8 cellular contexts compared by ENCODE assay signal in the genomic region with DNA sequence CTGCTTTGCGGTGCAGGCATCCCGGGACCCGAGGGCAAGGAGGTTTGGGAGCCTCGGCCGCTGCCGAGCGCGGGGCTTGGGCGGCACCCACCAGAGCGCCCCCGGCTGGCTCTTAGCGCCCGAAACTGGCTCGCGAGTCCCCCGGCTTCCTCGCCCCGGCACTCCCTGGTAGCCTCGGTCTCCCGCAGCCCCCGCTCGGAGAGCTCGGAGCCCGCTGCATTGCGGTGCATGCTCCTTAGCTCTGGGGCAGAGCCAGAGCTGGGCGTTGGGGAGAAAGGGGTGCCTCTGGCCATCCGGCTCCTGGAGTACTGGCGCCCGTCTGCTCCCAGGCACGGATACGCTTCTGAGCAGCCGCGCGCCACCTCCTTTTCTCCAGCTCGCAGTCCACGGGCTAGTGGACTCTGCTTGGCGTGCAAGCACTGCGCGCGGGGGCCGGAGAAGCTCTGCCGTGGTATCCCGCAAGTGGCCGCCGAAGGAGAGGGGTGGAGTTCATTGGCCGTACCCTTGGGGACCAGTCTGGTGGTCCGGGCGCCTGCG. TPM values are rescaled to one million over a fixed set of nuclear protein-coding genes. Genes with fewer than 3 reads are reported as not detected.
DNase-seq lines count a peak whose midpoint lies in the region; ATAC-seq and TF ChIP-seq lines count a peak whose summit lies in the region.

No MANE protein-coding gene starts in this region.

- H3K9me3 ChIP-seq in H9 (ENCODE audit: control insufficient read depth, low read depth, low read length) = no peaks in the 10 kb centered on the region
- no peaks in the 10 kb centered on the region for H3K9me3 ChIP-seq in SJCRH30 (replicated peaks)
- no peaks in the 10 kb centered on the region for H3K9me3 ChIP-seq in gastroesophageal sphincter
- no peaks in the 10 kb centered on the region for H3K9me3 ChIP-seq in body of pancreas

- TF ChIP-seq EP300 in gastroesophageal sphincter (IDR thresholded peaks at IDR 0.05) = no peak

- intact Hi-C loops in posterior cingulate gyrus (cut with DNase I) (loop anchor here (1.0 to 10.0 kb wide), 4 partner anchors 196 to 1101 kb away; no protein-coding TSS in a partner anchor), body of pancreas (cut with DNase I) (loop anchor here (10.0 kb wide), 1 partner anchor 1099 kb away; no protein-coding TSS in a partner anchor)

- no peaks in the 10 kb centered on the region for H3K79me2 ChIP-seq in H9 (ENCODE audit: insufficient read depth, low read length)

- no peaks in the 10 kb centered on the region for H3K79me1 ChIP-seq in H9 (ENCODE audit: insufficient read depth, low read depth, low read length, poor library complexity, severe bottlenecking)

- H4K5ac ChIP-seq in H9 (ENCODE audit: insufficient read length, low read depth, low read length) = no peak overlapping the region

- peak overlapping the region; percentile 69 for H3K4me2 ChIP-seq in H9 (ENCODE audit: insufficient read depth, insufficient read length, low read length)

- no CpG with 5 or more reads among the region's 49 CpGs for WGBS in H9 (ENCODE audit: extremely low coverage, insufficient read length, low lambda C conversion rate)
- no CpG with 5 or more reads among the region's 49 CpGs for WGBS in gastroesophageal sphincter (ENCODE audit: low coverage in 1 of 2), 2 donors
- 1% methylated on average over 47 of the region's 49 CpGs; no CpG with 5 or more reads in 1 of the 2 donors for WGBS in body of pancreas, 2 donors

- no peak overlapping the region for H3K9ac ChIP-seq in H9 (ENCODE audit: extremely low read depth, insufficient read length, low read length)

- H3K36me3 ChIP-seq in SJCRH30 = no peaks in the 10 kb centered on the region
- H3K36me3 ChIP-seq in gastroesophageal sphincter = no peaks in the 10 kb centered on the region
- no peaks in the 10 kb centered on the region for H3K36me3 ChIP-seq in body of pancreas (replicated peaks in 1 of 2; ENCODE audit: insufficient read depth in 1 of 2, low read depth in 2 of 2)

- H4K20me1 ChIP-seq in H9 (ENCODE audit: control insufficient read depth, insufficient read depth, insufficient read length) = no peaks in the 10 kb centered on the region

- peak; percentile 14 for DNase-seq in ELR (ENCODE audit: low read depth)
- DNase-seq in H9 = peak; percentile 44
- peak; percentile 17 to 31 for DNase-seq in SJCRH30
- peak in 9 of 10 donors; percentile 13 to 88 (median 47) for DNase-seq in posterior cingulate gyrus
- no peak for DNase-seq in body of pancreas
- no peak for DNase-seq in GF-D8 (lab: John Stamatoyannopoulos, UW)

- H3K14ac ChIP-seq in H9 (ENCODE audit: insufficient read depth, low read length) = no peak overlapping the region

- no peak overlapping the region for H3K18ac ChIP-seq in H9 (ENCODE audit: insufficient read length, low read depth, low read length)

- peaks cover 77% of the 10 kb centered on the region for H3K27me3 Mint-ChIP-seq in H9 (ENCODE audit: low read depth)

- no peak overlapping the region for H2BK20ac ChIP-seq in H9 (ENCODE audit: low read depth, low read length, poor library complexity, severe bottlenecking)

- no peak overlapping the region for H3K4ac ChIP-seq in H9 (ENCODE audit: low read depth, low read length)

- no peak overlapping the region for H3K23ac ChIP-seq in H9 (ENCODE audit: insufficient read length, low read depth, low read length)

- no peak overlapping the region for H2BK120ac ChIP-seq in H9 (ENCODE audit: low read depth, low read length, poor library complexity, severe bottlenecking)

- H2BK15ac ChIP-seq in H9 (ENCODE audit: low read depth, low read length) = no peak overlapping the region

- no peak overlapping the region for H3K56ac ChIP-seq in H9 (ENCODE audit: insufficient read length, low read depth, low read length)

- peaks cover 21% of the 10 kb centered on the region for H3K23me2 ChIP-seq in H9 (ENCODE audit: insufficient read length, low read depth, low read length, poor library complexity, severe bottlenecking)

- H3K4me1 ChIP-seq in H9 (ENCODE audit: insufficient read depth, low read length) = no peaks in the 10 kb centered on the region; the same call in 1 of the 2 replicates
- no peaks in the 10 kb centered on the region for H3K4me1 ChIP-seq in SJCRH30
- peaks cover 0 to 52% (median 20%) of the 10 kb centered on the region in 3 donors for H3K4me1 ChIP-seq in gastroesophageal sphincter
- peaks cover 24% of the 10 kb centered on the region for H3K4me1 ChIP-seq in body of pancreas

- H3T11ph ChIP-seq in H9 (ENCODE audit: low read length) = no peak overlapping the region

- H2AK5ac ChIP-seq in H9 (ENCODE audit: insufficient read length, low read length) = no peak overlapping the region

- peaks cover 15 to 18% of the 10 kb centered on the region in 2 experiments for H3K4me1 Mint-ChIP-seq in H9

- H3K27ac Mint-ChIP-seq in H9 = no peak overlapping the region

- H3K4me3 Mint-ChIP-seq in H9 = peak overlapping the region; percentile 86 to 96

- H3K36me3 Mint-ChIP-seq in H9 (ENCODE audit: insufficient read depth in 1 of 3, low read depth in 3 of 3) = no peaks in the 10 kb centered on the region

- H2BK5ac ChIP-seq in H9 (ENCODE audit: insufficient read length, low read length) = no peak overlapping the region

- H3K27me3 ChIP-seq in H9 (ENCODE audit: insufficient read depth, low read length) (peaks cover 21% of the 10 kb centered on the region; the same call in 1 of the 2 replicates), SJCRH30 (no peaks in the 10 kb centered on the region), gastroesophageal sphincter (peaks cover 34% of the 10 kb centered on the region), body of pancreas (peaks cover 0 to 7% of the 10 kb centered on the region in 2 donors)

- TF ChIP-seq POLR2A in gastroesophageal sphincter (IDR thresholded peaks at IDR 0.05) = no peak
- TF ChIP-seq POLR2A in body of pancreas (IDR thresholded peaks at IDR 0.05) = no peak

- peak overlapping the region; percentile 62 for H3K4me3 ChIP-seq in SJCRH30
- peak overlapping the region; percentile 6 to 68 for H3K4me3 ChIP-seq in gastroesophageal sphincter
- peak overlapping the region in 1 of 2 donors; percentile 40 for H3K4me3 ChIP-seq in body of pancreas

- no peak overlapping the region for H4K91ac ChIP-seq in H9 (ENCODE audit: insufficient read length, low read depth, low read length)

- no peak overlapping the region for H4K8ac ChIP-seq in H9 (replicated peaks; ENCODE audit: insufficient read length, low read depth, low read length)

- H3K27ac ChIP-seq in H9 (ENCODE audit: insufficient read length, low read depth, low read length) (no peak overlapping the region), SJCRH30 (peak overlapping the region; percentile 13; the same call in 1 of the 2 replicates), gastroesophageal sphincter (peak overlapping the region in 3 of 4 donors; percentile 51 to 86 (median 84)), body of pancreas (no peak overlapping the region)

- ATAC-seq in gastroesophageal sphincter = no peak
- ATAC-seq in body of pancreas = no peak
- no peak for ATAC-seq in HG03139 (IDR thresholded peaks at IDR 0.05; ENCODE audit: unreplicated experiment)

- H2BK12ac ChIP-seq in H9 (ENCODE audit: insufficient read length, low read depth, low read length) = no peak overlapping the region

- no peak overlapping the region for H2AFZ ChIP-seq in H9 (ENCODE audit: low read length)

- TF ChIP-seq CTCF in H9 (conservative IDR thresholded peaks at IDR 0.05) = peak; percentile 30; the same call in 1 of the 3 replicates
- no peak for TF ChIP-seq CTCF in gastroesophageal sphincter (IDR thresholded peaks at IDR 0.05)
- no peak for TF ChIP-seq CTCF in body of pancreas (IDR thresholded peaks at IDR 0.05)

- no peaks in the 10 kb centered on the region; a peak in 1 of 5 replicates for H3K9me3 Mint-ChIP-seq in H9

RNA-seq across cellular contexts. Expression of a gene that starts 0.8 kb away (rescaled TPM):
- total RNA-seq in H9 (2021) (2.8 and 3.0 TPM in 2 replicates), gastroesophageal sphincter (1 to 10 TPM in 2 of 4 donors, under 1 TPM in 1, not detected in 1; 0.81 to 5.7 (median 2.5) TPM), body of pancreas (1 to 10 TPM in 1 of 2 donors, not detected in 1; 1.3 TPM)
- 2.1 and 2.5 TPM in 2 replicates for total RNA-seq in SJCRH30 (2014; rRNA removed; shearing (Covaris generic))

Comparison
In these comparisons a context has a peak if more than half of its experiments do, and no peak if none do; other contexts are left out.
1. DNase-seq: peak in ELR (single experiment), H9 (single experiment), SJCRH30 (2 of 2) and posterior cingulate gyrus (9 of 10); none in body of pancreas (0 of 4) and GF-D8 (single experiment).
2. H3K27ac ChIP-seq: peak in SJCRH30 (single experiment) and gastroesophageal sphincter (3 of 4); none in H9 (single experiment) and body of pancreas (0 of 4).